Comparison of ENCODE assay signal across 1 cellular context in the genomic region with DNA sequence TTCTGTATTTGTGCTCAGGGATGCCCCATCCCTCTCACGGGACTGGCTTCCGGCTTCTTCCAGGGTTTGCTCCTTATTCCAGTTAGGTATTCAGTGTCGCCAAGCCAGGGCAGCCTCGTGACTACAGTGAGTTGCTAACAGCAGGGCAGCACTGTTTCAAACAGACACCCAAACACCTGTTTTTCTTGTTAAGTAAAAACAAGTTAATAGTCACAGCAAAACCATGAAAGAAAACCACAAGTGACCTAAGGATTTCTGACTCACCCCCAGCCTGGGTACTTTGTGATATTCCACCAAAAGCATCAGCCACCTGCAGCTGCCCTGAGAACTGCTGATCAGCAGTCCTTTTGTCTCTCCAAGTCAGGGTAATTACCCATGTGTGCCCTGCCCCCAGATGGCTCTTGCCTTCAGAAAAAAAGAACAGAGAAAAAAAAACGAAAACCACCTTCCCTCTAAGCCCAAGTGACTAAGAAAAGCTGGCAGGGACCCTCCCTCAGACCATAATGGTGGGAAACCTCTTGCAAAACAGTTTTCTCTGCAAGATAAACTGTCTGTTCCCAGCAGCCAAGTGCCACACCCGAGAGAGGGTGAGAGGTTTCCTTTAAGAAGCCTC.
A peak's percentile ranks its signal among the peaks of the same experiment; 100 is the strongest.
TF ChIP-seq lines count a peak whose summit lies in the region.

No MANE protein-coding gene starts in this region.

TF ChIP-seq in H1, 55 proteins besides CTCF, POLR2A, EP300 and RAD21:
- TF ChIP-seq, protein P1, sequence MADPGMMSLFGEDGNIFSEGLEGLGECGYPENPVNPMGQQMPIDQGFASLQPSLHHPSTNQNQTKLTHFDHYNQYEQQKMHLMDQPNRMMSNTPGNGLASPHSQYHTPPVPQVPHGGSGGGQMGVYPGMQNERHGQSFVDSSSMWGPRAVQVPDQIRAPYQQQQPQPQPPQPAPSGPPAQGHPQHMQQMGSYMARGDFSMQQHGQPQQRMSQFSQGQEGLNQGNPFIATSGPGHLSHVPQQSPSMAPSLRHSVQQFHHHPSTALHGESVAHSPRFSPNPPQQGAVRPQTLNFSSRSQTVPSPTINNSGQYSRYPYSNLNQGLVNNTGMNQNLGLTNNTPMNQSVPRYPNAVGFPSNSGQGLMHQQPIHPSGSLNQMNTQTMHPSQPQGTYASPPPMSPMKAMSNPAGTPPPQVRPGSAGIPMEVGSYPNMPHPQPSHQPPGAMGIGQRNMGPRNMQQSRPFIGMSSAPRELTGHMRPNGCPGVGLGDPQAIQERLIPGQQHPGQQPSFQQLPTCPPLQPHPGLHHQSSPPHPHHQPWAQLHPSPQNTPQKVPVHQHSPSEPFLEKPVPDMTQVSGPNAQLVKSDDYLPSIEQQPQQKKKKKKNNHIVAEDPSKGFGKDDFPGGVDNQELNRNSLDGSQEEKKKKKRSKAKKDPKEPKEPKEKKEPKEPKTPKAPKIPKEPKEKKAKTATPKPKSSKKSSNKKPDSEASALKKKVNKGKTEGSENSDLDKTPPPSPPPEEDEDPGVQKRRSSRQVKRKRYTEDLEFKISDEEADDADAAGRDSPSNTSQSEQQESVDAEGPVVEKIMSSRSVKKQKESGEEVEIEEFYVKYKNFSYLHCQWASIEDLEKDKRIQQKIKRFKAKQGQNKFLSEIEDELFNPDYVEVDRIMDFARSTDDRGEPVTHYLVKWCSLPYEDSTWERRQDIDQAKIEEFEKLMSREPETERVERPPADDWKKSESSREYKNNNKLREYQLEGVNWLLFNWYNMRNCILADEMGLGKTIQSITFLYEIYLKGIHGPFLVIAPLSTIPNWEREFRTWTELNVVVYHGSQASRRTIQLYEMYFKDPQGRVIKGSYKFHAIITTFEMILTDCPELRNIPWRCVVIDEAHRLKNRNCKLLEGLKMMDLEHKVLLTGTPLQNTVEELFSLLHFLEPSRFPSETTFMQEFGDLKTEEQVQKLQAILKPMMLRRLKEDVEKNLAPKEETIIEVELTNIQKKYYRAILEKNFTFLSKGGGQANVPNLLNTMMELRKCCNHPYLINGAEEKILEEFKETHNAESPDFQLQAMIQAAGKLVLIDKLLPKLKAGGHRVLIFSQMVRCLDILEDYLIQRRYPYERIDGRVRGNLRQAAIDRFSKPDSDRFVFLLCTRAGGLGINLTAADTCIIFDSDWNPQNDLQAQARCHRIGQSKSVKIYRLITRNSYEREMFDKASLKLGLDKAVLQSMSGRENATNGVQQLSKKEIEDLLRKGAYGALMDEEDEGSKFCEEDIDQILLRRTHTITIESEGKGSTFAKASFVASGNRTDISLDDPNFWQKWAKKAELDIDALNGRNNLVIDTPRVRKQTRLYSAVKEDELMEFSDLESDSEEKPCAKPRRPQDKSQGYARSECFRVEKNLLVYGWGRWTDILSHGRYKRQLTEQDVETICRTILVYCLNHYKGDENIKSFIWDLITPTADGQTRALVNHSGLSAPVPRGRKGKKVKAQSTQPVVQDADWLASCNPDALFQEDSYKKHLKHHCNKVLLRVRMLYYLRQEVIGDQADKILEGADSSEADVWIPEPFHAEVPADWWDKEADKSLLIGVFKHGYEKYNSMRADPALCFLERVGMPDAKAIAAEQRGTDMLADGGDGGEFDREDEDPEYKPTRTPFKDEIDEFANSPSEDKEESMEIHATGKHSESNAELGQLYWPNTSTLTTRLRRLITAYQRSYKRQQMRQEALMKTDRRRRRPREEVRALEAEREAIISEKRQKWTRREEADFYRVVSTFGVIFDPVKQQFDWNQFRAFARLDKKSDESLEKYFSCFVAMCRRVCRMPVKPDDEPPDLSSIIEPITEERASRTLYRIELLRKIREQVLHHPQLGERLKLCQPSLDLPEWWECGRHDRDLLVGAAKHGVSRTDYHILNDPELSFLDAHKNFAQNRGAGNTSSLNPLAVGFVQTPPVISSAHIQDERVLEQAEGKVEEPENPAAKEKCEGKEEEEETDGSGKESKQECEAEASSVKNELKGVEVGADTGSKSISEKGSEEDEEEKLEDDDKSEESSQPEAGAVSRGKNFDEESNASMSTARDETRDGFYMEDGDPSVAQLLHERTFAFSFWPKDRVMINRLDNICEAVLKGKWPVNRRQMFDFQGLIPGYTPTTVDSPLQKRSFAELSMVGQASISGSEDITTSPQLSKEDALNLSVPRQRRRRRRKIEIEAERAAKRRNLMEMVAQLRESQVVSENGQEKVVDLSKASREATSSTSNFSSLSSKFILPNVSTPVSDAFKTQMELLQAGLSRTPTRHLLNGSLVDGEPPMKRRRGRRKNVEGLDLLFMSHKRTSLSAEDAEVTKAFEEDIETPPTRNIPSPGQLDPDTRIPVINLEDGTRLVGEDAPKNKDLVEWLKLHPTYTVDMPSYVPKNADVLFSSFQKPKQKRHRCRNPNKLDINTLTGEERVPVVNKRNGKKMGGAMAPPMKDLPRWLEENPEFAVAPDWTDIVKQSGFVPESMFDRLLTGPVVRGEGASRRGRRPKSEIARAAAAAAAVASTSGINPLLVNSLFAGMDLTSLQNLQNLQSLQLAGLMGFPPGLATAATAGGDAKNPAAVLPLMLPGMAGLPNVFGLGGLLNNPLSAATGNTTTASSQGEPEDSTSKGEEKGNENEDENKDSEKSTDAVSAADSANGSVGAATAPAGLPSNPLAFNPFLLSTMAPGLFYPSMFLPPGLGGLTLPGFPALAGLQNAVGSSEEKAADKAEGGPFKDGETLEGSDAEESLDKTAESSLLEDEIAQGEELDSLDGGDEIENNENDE (IDR thresholded peaks at IDR 0.05; ENCODE audit: insufficient replicate concordance, low read length), result no peak
- TF ChIP-seq CBX5 (IDR thresholded peaks at IDR 0.05; ENCODE audit: low read depth, low read length) (no peak), JUN (IDR thresholded peaks at IDR 0.05; ENCODE audit: low read depth, low read length) (no peak), SIN3A (conservative IDR thresholded peaks at IDR 0.05 in 1 of 2, IDR thresholded peaks at IDR 0.05 in 1 of 2; ENCODE audit: low read depth in 1 of 2, low read length in 2 of 2) (0 out of 4 replicates have a peak, but pooled peaks of 1 of the 2 experiments have one; percentile 36), TEAD4 (IDR thresholded peaks at IDR 0.05; ENCODE audit: low read depth, low read length) (peak; percentile 57), SUZ12 (IDR thresholded peaks at IDR 0.05; ENCODE audit: low read length) (no peak), POLR2AphosphoS5 (IDR thresholded peaks at IDR 0.05; ENCODE audit: low read depth, low read length) (no peak), HDAC2 (IDR thresholded peaks at IDR 0.05; ENCODE audit: borderline replicate concordance in 1 of 2, low read depth in 2 of 2, low read length in 2 of 2) (peak in 1 of 2 experiments; percentile 43; a peak in 1 of 4 replicates), GTF2F1 (IDR thresholded peaks at IDR 0.05; ENCODE audit: borderline replicate concordance, low read depth, low read length) (no peak), BCL11A (IDR thresholded peaks at IDR 0.05; ENCODE audit: low read depth in 2 of 2, low read length in 2 of 2) (peak in 1 of 2 experiments; percentile 13), KDM4A (IDR thresholded peaks at IDR 0.05; ENCODE audit: low read depth, low read length, severe bottlenecking) (no peak), SRF (IDR thresholded peaks at IDR 0.05; ENCODE audit: low read depth, low read length) (no peak), CEBPB (IDR thresholded peaks at IDR 0.05; ENCODE audit: low read depth, low read length) (no peak), CBX8 (IDR thresholded peaks at IDR 0.05; ENCODE audit: borderline replicate concordance, low read depth, low read length) (no peak), NRF1 (IDR thresholded peaks at IDR 0.05; ENCODE audit: low read depth, low read length) (no peak), ASH2L (IDR thresholded peaks at IDR 0.05; ENCODE audit: low read length) (no peak), PHF8 (conservative IDR thresholded peaks at IDR 0.05; ENCODE audit: low read depth, low read length) (no peak), HDAC6 (IDR thresholded peaks at IDR 0.05; ENCODE audit: low read depth, low read length) (no peak), TAF1 (IDR thresholded peaks at IDR 0.05; ENCODE audit: low read depth, low read length) (no peak; the same call in 1 of the 2 replicates), ZNF274 (IDR thresholded peaks at IDR 0.05; ENCODE audit: borderline replicate concordance, extremely low read depth, low read length) (no peak), FOSL1 (IDR thresholded peaks at IDR 0.05; ENCODE audit: insufficient read depth, low read depth, low read length) (no peak), BRCA1 (IDR thresholded peaks at IDR 0.05; ENCODE audit: low read depth, low read length) (no peak), KDM1A (IDR thresholded peaks at IDR 0.05; ENCODE audit: borderline replicate concordance, low read length) (no peak), BACH1 (IDR thresholded peaks at IDR 0.05; ENCODE audit: low read length) (no peak), SIRT6 (IDR thresholded peaks at IDR 0.05; ENCODE audit: low read length) (no peak), RFX5 (IDR thresholded peaks at IDR 0.05; ENCODE audit: borderline replicate concordance, low read depth, low read length) (no peak), SAP30 (IDR thresholded peaks at IDR 0.05; ENCODE audit: insufficient read depth, insufficient replicate concordance, low read length) (no peak), MAFK (IDR thresholded peaks at IDR 0.05; ENCODE audit: low read depth, low read length) (peak; percentile 91), POU5F1 (IDR thresholded peaks at IDR 0.05; ENCODE audit: low read depth, low read length) (no peak), SP2 (IDR thresholded peaks at IDR 0.05; ENCODE audit: low read length) (no peak), CTBP2 (IDR thresholded peaks at IDR 0.05; ENCODE audit: borderline replicate concordance, insufficient read depth, insufficient read length, low read length) (no peak), RNF2 (IDR thresholded peaks at IDR 0.05; ENCODE audit: borderline replicate concordance, low read depth, low read length, missing control alignments, poor library complexity, severe bottlenecking) (no peak), CHD1 (IDR thresholded peaks at IDR 0.05; ENCODE audit: low read depth, low read length) (no peak), KDM5A (IDR thresholded peaks at IDR 0.05; ENCODE audit: low read length) (no peak), ATF3 (IDR thresholded peaks at IDR 0.05; ENCODE audit: insufficient read depth, low read depth, low read length) (no peak), RXRA (IDR thresholded peaks at IDR 0.05; ENCODE audit: insufficient read depth, low read depth, low read length) (0 out of 2 replicates have a peak, but pooled peaks have one; percentile 1), CREB1 (IDR thresholded peaks at IDR 0.05) (no peak), EGR1 (IDR thresholded peaks at IDR 0.05; ENCODE audit: borderline replicate concordance, low read depth, low read length) (no peak), SIX5 (IDR thresholded peaks at IDR 0.05; ENCODE audit: low read depth, low read length) (no peak), TBP (IDR thresholded peaks at IDR 0.05; ENCODE audit: low read depth, low read length) (no peak), TAF7 (optimal IDR thresholded peaks at IDR 0.05; ENCODE audit: borderline replicate concordance, low read depth, low read length) (no peak), EZH2 (IDR thresholded peaks at IDR 0.05; ENCODE audit: low read depth, low read length, severe bottlenecking) (no peak), SP1 (IDR thresholded peaks at IDR 0.05; ENCODE audit: low read depth, low read length) (peak; percentile 81), CHD2 (IDR thresholded peaks at IDR 0.05; ENCODE audit: low read length) (peak; percentile 53; the same call in 1 of the 2 replicates), RBBP5 (IDR thresholded peaks at IDR 0.05; ENCODE audit: borderline replicate concordance, low read depth, low read length) (no peak; the same call in 1 of the 2 replicates), SP4 (IDR thresholded peaks at IDR 0.05; ENCODE audit: low read length) (no peak), JUND (IDR thresholded peaks at IDR 0.05; ENCODE audit: low read length) (peak; percentile 86), NANOG (IDR thresholded peaks at IDR 0.05; ENCODE audit: insufficient read depth, low read depth, low read length, poor library complexity, severe bottlenecking) (peak; percentile 95), TCF12 (IDR thresholded peaks at IDR 0.05; ENCODE audit: low read depth, low read length) (peak; percentile 99), YY1 (IDR thresholded peaks at IDR 0.05; ENCODE audit: low read depth, low read length) (peak; percentile 60), GABPA (IDR thresholded peaks at IDR 0.05; ENCODE audit: borderline replicate concordance, insufficient read depth, low read length) (no peak)
- TF ChIP-seq, protein P2, sequence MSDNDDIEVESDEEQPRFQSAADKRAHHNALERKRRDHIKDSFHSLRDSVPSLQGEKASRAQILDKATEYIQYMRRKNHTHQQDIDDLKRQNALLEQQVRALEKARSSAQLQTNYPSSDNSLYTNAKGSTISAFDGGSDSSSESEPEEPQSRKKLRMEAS (IDR thresholded peaks at IDR 0.05), result peak; percentile 61
- TF ChIP-seq, protein P3, sequence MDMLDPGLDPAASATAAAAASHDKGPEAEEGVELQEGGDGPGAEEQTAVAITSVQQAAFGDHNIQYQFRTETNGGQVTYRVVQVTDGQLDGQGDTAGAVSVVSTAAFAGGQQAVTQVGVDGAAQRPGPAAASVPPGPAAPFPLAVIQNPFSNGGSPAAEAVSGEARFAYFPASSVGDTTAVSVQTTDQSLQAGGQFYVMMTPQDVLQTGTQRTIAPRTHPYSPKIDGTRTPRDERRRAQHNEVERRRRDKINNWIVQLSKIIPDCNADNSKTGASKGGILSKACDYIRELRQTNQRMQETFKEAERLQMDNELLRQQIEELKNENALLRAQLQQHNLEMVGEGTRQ (IDR thresholded peaks at IDR 0.05; ENCODE audit: low read length), result no peak
- TF ChIP-seq, protein P4, sequence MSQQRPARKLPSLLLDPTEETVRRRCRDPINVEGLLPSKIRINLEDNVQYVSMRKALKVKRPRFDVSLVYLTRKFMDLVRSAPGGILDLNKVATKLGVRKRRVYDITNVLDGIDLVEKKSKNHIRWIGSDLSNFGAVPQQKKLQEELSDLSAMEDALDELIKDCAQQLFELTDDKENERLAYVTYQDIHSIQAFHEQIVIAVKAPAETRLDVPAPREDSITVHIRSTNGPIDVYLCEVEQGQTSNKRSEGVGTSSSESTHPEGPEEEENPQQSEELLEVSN (IDR thresholded peaks at IDR 0.05), result no peak
- TF ChIP-seq, protein P5, sequence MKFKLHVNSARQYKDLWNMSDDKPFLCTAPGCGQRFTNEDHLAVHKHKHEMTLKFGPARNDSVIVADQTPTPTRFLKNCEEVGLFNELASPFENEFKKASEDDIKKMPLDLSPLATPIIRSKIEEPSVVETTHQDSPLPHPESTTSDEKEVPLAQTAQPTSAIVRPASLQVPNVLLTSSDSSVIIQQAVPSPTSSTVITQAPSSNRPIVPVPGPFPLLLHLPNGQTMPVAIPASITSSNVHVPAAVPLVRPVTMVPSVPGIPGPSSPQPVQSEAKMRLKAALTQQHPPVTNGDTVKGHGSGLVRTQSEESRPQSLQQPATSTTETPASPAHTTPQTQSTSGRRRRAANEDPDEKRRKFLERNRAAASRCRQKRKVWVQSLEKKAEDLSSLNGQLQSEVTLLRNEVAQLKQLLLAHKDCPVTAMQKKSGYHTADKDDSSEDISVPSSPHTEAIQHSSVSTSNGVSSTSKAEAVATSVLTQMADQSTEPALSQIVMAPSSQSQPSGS (IDR thresholded peaks at IDR 0.05; ENCODE audit: low read length), result peak; percentile 71
